Comparison of ENCODE assay signal across 14 cellular contexts in genomic region chr1:228370941-228371740, GRCh38. TPM values are rescaled to one million over a fixed set of nuclear protein-coding genes. Genes with fewer than 3 reads are reported as not detected.
DNase-seq lines count a peak whose midpoint lies in the region; ATAC-seq and TF ChIP-seq lines count a peak whose summit lies in the region.
"Had no signal": no experiment of that assay in that cellular context is flagged by ENCODE, and none has a peak within 500 bp of the region (broad histone marks: within the 10 kb centered on the region; RNA-seq: fewer than 3 reads in every experiment).

No MANE protein-coding gene starts in this region.

- no peaks in the 10 kb centered on the region for H3K9me3 ChIP-seq in BE2C
- H3K9me3 ChIP-seq in PC-9 (ENCODE audit: insufficient read depth, low read depth), result no peaks in the 10 kb centered on the region
- H3K9me3 ChIP-seq in right atrium auricular region, result no peaks in the 10 kb centered on the region
- H3K9me3 ChIP-seq: HAP-1, stomach had no signal

- DNase-seq in BE2C (peak; percentile 26), DMS79 treated with DMSO at 0.1 percent for 48 hours (lab: John Stamatoyannopoulos, UW) (peak; percentile 19), PC-9 (peak; percentile 63 to 85), right atrium auricular region (ENCODE audit: low spot score) (no peak)
- DNase-seq in stimulated activated effector memory CD8-positive, alpha-beta T cell treated with anti-CD3 and anti-CD28 coated beads, Interleukin-12 subunit alpha, Interleukin-12 subunit beta, amount 100 ng/mL, for 72 hours (ENCODE audit: low spot score in 2 of 2), result no peak
- DNase-seq: erythroblast, GF-D8, retina, stomach had no signal

- no peaks in the 10 kb centered on the region for H3K36me3 Mint-ChIP-seq in stimulated activated effector memory CD8-positive, alpha-beta T cell treated with anti-CD3 and anti-CD28 coated beads, Interleukin-12 subunit alpha, Interleukin-12 subunit beta, amount 100 ng/mL, for 72 hours
- H3K36me3 Mint-ChIP-seq: naive thymus-derived CD8-positive, alpha-beta T cell had no signal

- H3K27ac ChIP-seq in PC-9, result no peak overlapping the region
- H3K27ac ChIP-seq in right atrium auricular region, result peak overlapping the region; percentile 92 to 95
- H3K27ac ChIP-seq: stomach had no signal

- peak overlapping the region; percentile 73; the same call in 1 of the 2 replicates for H2AFZ ChIP-seq in PC-9

- TF ChIP-seq CTCF in BE2C (IDR thresholded peaks at IDR 0.05; ENCODE audit: low read depth, low read length) (no peak), PC-9 (conservative IDR thresholded peaks at IDR 0.05) (no peak), right atrium auricular region (IDR thresholded peaks at IDR 0.05) (no peak)

- H3K4me2 ChIP-seq in PC-9, result peak overlapping the region; percentile 78

- H3F3A ChIP-seq in PC-9 (ENCODE audit: insufficient read depth, low read depth), result peaks cover 11% of the 10 kb centered on the region; the same call in 1 of the 2 replicates

- H3K4me3 ChIP-seq in BE2C (ENCODE audit: low read depth, low read length), result no peak overlapping the region
- peak overlapping the region; percentile 48; the same call in 1 of the 2 replicates for H3K4me3 ChIP-seq in PC-9
- H3K4me3 ChIP-seq in right atrium auricular region, result peak overlapping the region in 1 of 2 donors; percentile 25
- H3K4me3 ChIP-seq: HAP-1, stomach had no signal

- no peaks in the 10 kb centered on the region for H3K9me2 ChIP-seq in PC-9 (ENCODE audit: insufficient read depth)

- no peaks in the 10 kb centered on the region for H3K4me1 ChIP-seq in BE2C
- H3K4me1 ChIP-seq in PC-9 (replicated peaks; ENCODE audit: insufficient read depth), result peaks cover 27% of the 10 kb centered on the region
- H3K4me1 ChIP-seq in right atrium auricular region, result peaks cover 4 to 87% of the 10 kb centered on the region in 2 donors
- H3K4me1 ChIP-seq: HAP-1 had no signal

- no TSS peak for BruUV-seq in PC-9 (replicated peaks; lab: Mats Ljungman, UMichigan)

- ATAC-seq in GM18868 (IDR thresholded peaks at IDR 0.05; ENCODE audit: unreplicated experiment), result no peak
- no peak for ATAC-seq in GM19023 (IDR thresholded peaks at IDR 0.05; ENCODE audit: unreplicated experiment)
- no peak for ATAC-seq in stimulated activated effector memory CD8-positive, alpha-beta T cell treated with anti-CD3 and anti-CD28 coated beads, Interleukin-12 subunit alpha, Interleukin-12 subunit beta, amount 100 ng/mL, for 72 hours
- no peak for ATAC-seq in HG02852 (IDR thresholded peaks at IDR 0.05; ENCODE audit: unreplicated experiment)
- ATAC-seq: naive thymus-derived CD8-positive, alpha-beta T cell had no signal

- no peak overlapping the region for H3K4me3 Mint-ChIP-seq in stimulated activated effector memory CD8-positive, alpha-beta T cell treated with anti-CD3 and anti-CD28 coated beads, Interleukin-12 subunit alpha, Interleukin-12 subunit beta, amount 100 ng/mL, for 72 hours
- H3K4me3 Mint-ChIP-seq: naive thymus-derived CD8-positive, alpha-beta T cell had no signal

- H3K27ac Mint-ChIP-seq in stimulated activated effector memory CD8-positive, alpha-beta T cell treated with anti-CD3 and anti-CD28 coated beads, Interleukin-12 subunit alpha, Interleukin-12 subunit beta, amount 100 ng/mL, for 72 hours, result no peak overlapping the region
- H3K27ac Mint-ChIP-seq: naive thymus-derived CD8-positive, alpha-beta T cell had no signal

- CTCF ChIA-PET in PC-9 (lab: Charles Lee), result no interaction called here

- POLR2A ChIA-PET in PC-9 (lab: Charles Lee; ENCODE audit: unreplicated experiment), result interaction anchor here (0.6 kb wide), 2 partner anchors 43 to 273 kb away, joined by 3 to 5 read pairs; no protein-coding TSS in a partner anchor

- H3K36me3 ChIP-seq in BE2C (no peaks in the 10 kb centered on the region), PC-9 (ENCODE audit: low read depth) (no peaks in the 10 kb centered on the region), right atrium auricular region (peaks cover 11% of the 10 kb centered on the region)
- H3K36me3 ChIP-seq: HAP-1, stomach had no signal

- H3K27me3 ChIP-seq in BE2C, result 0 out of 2 replicates have a peak, but pooled peaks cover 3% of the 10 kb centered on the region
- no peaks in the 10 kb centered on the region for H3K27me3 ChIP-seq in PC-9 (ENCODE audit: insufficient read depth, low read depth)
- no peaks in the 10 kb centered on the region for H3K27me3 ChIP-seq in right atrium auricular region

- no peaks in the 10 kb centered on the region for H4K20me1 ChIP-seq in PC-9 (ENCODE audit: insufficient read depth)

- H3K79me2 ChIP-seq in PC-9 (ENCODE audit: low read depth), result no peaks in the 10 kb centered on the region

- peaks cover 2% of the 10 kb centered on the region for H3K4me1 Mint-ChIP-seq in stimulated activated effector memory CD8-positive, alpha-beta T cell treated with anti-CD3 and anti-CD28 coated beads, Interleukin-12 subunit alpha, Interleukin-12 subunit beta, amount 100 ng/mL, for 72 hours

- no peaks in the 10 kb centered on the region for H3K9me3 Mint-ChIP-seq in stimulated activated effector memory CD8-positive, alpha-beta T cell treated with anti-CD3 and anti-CD28 coated beads, Interleukin-12 subunit alpha, Interleukin-12 subunit beta, amount 100 ng/mL, for 72 hours
- H3K9me3 Mint-ChIP-seq: naive thymus-derived CD8-positive, alpha-beta T cell had no signal

- intact Hi-C loops in PC-9 (cut with micrococcal nuclease; ENCODE audit: unreplicated experiment), result loop anchor here (10.0 kb wide), 1 partner anchor 606 kb away; no protein-coding TSS in a partner anchor

RNA-seq across cellular contexts. Expression of gene TRIM11, which starts 35.5 kb away (rescaled TPM):
- polyA plus RNA-seq in BE2C (2012; ENCODE audit: insufficient read depth, insufficient read length, low read depth), result 76.0 TPM
- 76.5 and 78.2 TPM in 2 replicates for total RNA-seq in PC-9 (2021)
- total RNA-seq in right atrium auricular region, result 1 to 10 TPM; 5.5 to 9.8 TPM

RNA-seq across cellular contexts. Expression of gene TRIM17, which starts 45.5 kb away (rescaled TPM):
- 2.7 TPM for polyA plus RNA-seq in BE2C (2012; ENCODE audit: insufficient read depth, insufficient read length, low read depth)
- total RNA-seq in PC-9 (2021) (47.4 and 55.5 TPM in 2 replicates), right atrium auricular region (not detected)

Comparison
In these comparisons a context has a peak if more than half of its experiments do, and no peak if none do; other contexts are left out.
1. DNase-seq: peak in BE2C (single experiment), DMS79 treated with DMSO at 0.1 percent for 48 hours (single experiment) and PC-9 (2 of 2); none in right atrium auricular region (single experiment) and stimulated activated effector memory CD8-positive, alpha-beta T cell treated with anti-CD3 and anti-CD28 coated beads, Interleukin-12 subunit alpha, Interleukin-12 subunit beta, amount 100 ng/mL, for 72 hours (0 of 2).
2. RNA of gene TRIM17, which starts 45.5 kb away (total RNA-seq): 47.4 to 55.5 TPM in PC-9; not detected in right atrium auricular region; every median in the first group is over 10 times any median in the second.